Comparison of ENCODE assay signal across 1 cellular context in genomic region chr16:4760221-4760910, GRCh38.
TF ChIP-seq lines count a peak whose summit lies in the region.

No MANE protein-coding gene starts in this region.

TF ChIP-seq in K562, 482 proteins besides CTCF, POLR2A, EP300 and RAD21:
- no peak for TF ChIP-seq SIRT6 (IDR thresholded peaks at IDR 0.05; ENCODE audit: low read depth, low read length)
- TF ChIP-seq RBFOX2 (IDR thresholded peaks at IDR 0.05; ENCODE audit: low read depth, low read length) = peak; percentile 28; the same call in 1 of the 2 replicates
- TF ChIP-seq POLR2G (IDR thresholded peaks at IDR 0.05; ENCODE audit: low read depth, low read length) = peak; percentile 33; the same call in 1 of the 2 replicates
